In genomic region chr7:124929467-124930172, GRCh38 we compare ENCODE assay signal across 8 cellular contexts. TPM values are rescaled to one million over a fixed set of nuclear protein-coding genes. Genes with fewer than 3 reads are reported as not detected.
A peak's percentile ranks its signal among the peaks of the same experiment; 100 is the strongest.
DNase-seq lines count a peak whose midpoint lies in the region; ATAC-seq and TF ChIP-seq lines count a peak whose summit lies in the region.

Gene POT1 (minus strand): TSS chr7:124929825. CDS start chr7:124897173, 32,652 bp downstream.

- peak; percentile 100 for ATAC-seq in GM21576 (IDR thresholded peaks at IDR 0.05; ENCODE audit: unreplicated experiment)
- ATAC-seq in PC-3, result peak; percentile 98
- peak; percentile 100 for ATAC-seq in mucosa of descending colon

- TF ChIP-seq RAD21 in Ishikawa (IDR thresholded peaks at IDR 0.05; ENCODE audit: low read depth), result no peak

- POLR2A ChIA-PET in PC-3 (lab: Charles Lee; ENCODE audit: unreplicated experiment), result no interaction called here

- H3K9me2 ChIP-seq in PC-3 (replicated peaks; ENCODE audit: low read length), result no peaks in the 10 kb centered on the region

- intact Hi-C loops in PC-3 (cut with micrococcal nuclease), result loop anchor here (5.0 kb wide), 1 partner anchor 72 kb away; no protein-coding TSS in a partner anchor
- intact Hi-C loops in mucosa of descending colon (cut with DNase I, micrococcal nuclease), result no loop called here

- BruUV-seq in PC-3 (replicated peaks; lab: Mats Ljungman, UMichigan), result TSS peak; percentile 85

- H3K36me3 ChIP-seq in PC-3 (ENCODE audit: low read depth, low read length) (no peaks in the 10 kb centered on the region), mucosa of descending colon (ENCODE audit: low read depth) (no peaks in the 10 kb centered on the region)

- H3K4me3 ChIP-seq in PC-3 (ENCODE audit: low read length), result peak within 1 kb of the TSS; percentile 98
- H3K4me3 ChIP-seq in mucosa of descending colon, result peak within 1 kb of the TSS; percentile 18

- CTCF ChIA-PET in PC-3 (lab: Charles Lee), result interaction anchor here (0.6 kb wide), 1 partner anchor 105 kb away, joined by 4 read pairs; no protein-coding TSS in a partner anchor

- H4K20me1 ChIP-seq in PC-3 (ENCODE audit: low read length), result no peaks in the 10 kb centered on the region

- H3K4me1 ChIP-seq in PC-3 (ENCODE audit: insufficient read depth, low read length), result peaks cover 8% of the 10 kb centered on the region
- H3K4me1 ChIP-seq in mucosa of descending colon (ENCODE audit: low read depth), result peaks cover 5% of the 10 kb centered on the region

- DNase-seq in DMS114 treated with DMSO at 0.1 percent for 48 hours (lab: John Stamatoyannopoulos, UW; ENCODE audit: unreplicated experiment) (peak; percentile 96), PC-3 (peak; percentile 97), activated T-cell treated with anti-CD3 and anti-CD28 coated beads for 48 hours (ENCODE audit: low read depth) (peak; percentile 95), epithelial cell of prostate (ENCODE audit: low read depth, low spot score) (peak; percentile 96), mucosa of descending colon (peak; percentile 96 to 99 (median 96))
- peak; percentile 97 for DNase-seq in stimulated activated CD8-positive, alpha-beta memory T cell treated with anti-CD3 and anti-CD28 coated beads, Interleukin-4, amount 100 ng/mL, for 24 hours (ENCODE audit: low read depth)

- no peak for TF ChIP-seq EP300 in Ishikawa (IDR thresholded peaks at IDR 0.05; ENCODE audit: borderline replicate concordance)

- H3F3A ChIP-seq in PC-3 (ENCODE audit: low read length, unreplicated experiment), result no peaks in the 10 kb centered on the region

- H3K27ac ChIP-seq in PC-3 (ENCODE audit: low read length) (peak within 1 kb of the TSS; percentile 50), epithelial cell of prostate (peak within 1 kb of the TSS; percentile 48)

- H3K9ac ChIP-seq in PC-3 (ENCODE audit: low read length), result peak within 1 kb of the TSS; percentile 88

- H3K9me3 ChIP-seq in PC-3 (ENCODE audit: low read length), result no peaks in the 10 kb centered on the region
- H3K9me3 ChIP-seq in mucosa of descending colon, result no peaks in the 10 kb centered on the region

- H3K79me2 ChIP-seq in PC-3 (ENCODE audit: low read length), result peaks cover 35% of the 10 kb centered on the region

- H3K4me2 ChIP-seq in PC-3 (ENCODE audit: low read length), result peak within 1 kb of the TSS; percentile 85

- no peak for TF ChIP-seq CTCF in PC-3 (conservative IDR thresholded peaks at IDR 0.05; ENCODE audit: low read depth, low read length)
- no peak for TF ChIP-seq CTCF in mucosa of descending colon (IDR thresholded peaks at IDR 0.05)

- H2AFZ ChIP-seq in PC-3 (ENCODE audit: low read length), result peak within 1 kb of the TSS; percentile 99

- no peaks in the 10 kb centered on the region for H3K27me3 ChIP-seq in PC-3 (ENCODE audit: low read length)

TF ChIP-seq in Ishikawa, 13 proteins besides CTCF, POLR2A, EP300 and RAD21:
- TF ChIP-seq MAX (IDR thresholded peaks at IDR 0.05), result peak; percentile 94
- 0 out of 2 replicates have a peak, but pooled peaks have one; percentile 52 for TF ChIP-seq TEAD4 (IDR thresholded peaks at IDR 0.05)
- TF ChIP-seq NFIC (IDR thresholded peaks at IDR 0.05), result peak; percentile 57; the same call in 1 of the 2 replicates
- 0 out of 2 replicates have a peak, but pooled peaks have one; percentile 15 for TF ChIP-seq CEBPB (IDR thresholded peaks at IDR 0.05)
- peak; percentile 81 for TF ChIP-seq YY1 (IDR thresholded peaks at IDR 0.05; ENCODE audit: low read depth)
- peak; percentile 95 for TF ChIP-seq CREB1 (IDR thresholded peaks at IDR 0.05; ENCODE audit: low read depth)
- TF ChIP-seq TAF1 (IDR thresholded peaks at IDR 0.05; ENCODE audit: low read depth), result no peak; the same call in none of the 2 replicates
- no peak for TF ChIP-seq USF1 (IDR thresholded peaks at IDR 0.05)

RNA-seq across cellular contexts. Expression of gene POT1, which starts in this region (rescaled TPM):
- 18.7 and 20.2 TPM in 2 replicates for total RNA-seq in PC-3 (2014; rRNA removed)
- 10 to 100 TPM; 12.1 to 13.9 (median 13.7) TPM for total RNA-seq in mucosa of descending colon

Comparison
In these comparisons a context has a peak if more than half of its experiments do, and no peak if none do; other contexts are left out.
1. Peak in every context shown above with its lines: DNase-seq, ATAC-seq, H3K4me3 ChIP-seq and H3K27ac ChIP-seq.